21 cellular contexts compared by ENCODE assay signal in genomic region chr11:16833026-16833425, GRCh38.
"Had no signal": no experiment of that assay in that cellular context is flagged by ENCODE, and none has a peak within 500 bp of the region (broad histone marks: within the 10 kb centered on the region; RNA-seq: fewer than 3 reads in every experiment).

No MANE protein-coding gene starts in this region.

- DNase-seq: cortex of kidney; dorsolateral prefrontal cortex; effector memory CD8-positive, alpha-beta T cell; esophagus squamous epithelium; foreskin fibroblast; kidney; left cardiac atrium; left ventricle myocardium inferior; lower lobe of right lung; naive B cell; spleen; stimulated activated CD4-positive, alpha-beta T cell treated with anti-CD3 and anti-CD28 coated beads, Interleukin-15, amount 100 ng/mL, for 24 hours; stimulated activated CD4-positive, alpha-beta T cell treated with anti-CD3 and anti-CD28 coated beads, Interleukin-1b, Interleukin-23, amount 100 ng/mL, for 48 hours; stimulated activated CD4-positive, alpha-beta T cell treated with anti-CD3 and anti-CD28 coated beads, Interleukin-4, amount 100 ng/mL, for 24 hours had no signal

- H3K4me1 Mint-ChIP-seq: memory B cell; naive B cell; nephron; stimulated activated memory B cell treated with anti-CD40 and anti-IgM and Interleukin-4, amounts not matched to agents 10 μg/mL and 1 μg/mL and 100 μg/mL, for 72 hours had no signal

- H3K9me3 Mint-ChIP-seq: effector memory CD8-positive, alpha-beta T cell; memory B cell; naive B cell; nephron; stimulated activated memory B cell treated with anti-CD40 and anti-IgM and Interleukin-4, amounts not matched to agents 10 μg/mL and 1 μg/mL and 100 μg/mL, for 72 hours; stimulated activated naive CD8-positive, alpha-beta T cell treated with anti-CD3 and anti-CD28 coated beads, Interleukin-15, Interleukin-2, amounts not matched to agents 100 ng/mL and 50 ng/mL, for 24 hours had no signal

- H3K27me3 ChIP-seq: dorsolateral prefrontal cortex, esophagus squamous epithelium, neutrophil, spleen, tibial nerve had no signal

- H3K27ac ChIP-seq: dorsolateral prefrontal cortex, esophagus squamous epithelium, left ventricle myocardium inferior, lower lobe of right lung, neutrophil, spleen had no signal

- H3K36me3 Mint-ChIP-seq: naive B cell had no signal

- H3K27me3 Mint-ChIP-seq: memory B cell; naive B cell; stimulated activated memory B cell treated with anti-CD40 and anti-IgM and Interleukin-4, amounts not matched to agents 10 μg/mL and 1 μg/mL and 100 μg/mL, for 72 hours had no signal

- H3K4me3 ChIP-seq: dorsolateral prefrontal cortex, esophagus squamous epithelium, left ventricle myocardium inferior, lower lobe of right lung, spleen, tibial nerve had no signal

- H3K4me1 ChIP-seq: esophagus squamous epithelium, lower lobe of right lung, spleen, tibial nerve had no signal

- H3K9me3 ChIP-seq: esophagus squamous epithelium, left ventricle myocardium inferior, lower lobe of right lung, neutrophil, spleen, tibial nerve had no signal

- H3K27ac Mint-ChIP-seq: effector memory CD8-positive, alpha-beta T cell; memory B cell; naive B cell; nephron; stimulated activated memory B cell treated with anti-CD40 and anti-IgM and Interleukin-4, amounts not matched to agents 10 μg/mL and 1 μg/mL and 100 μg/mL, for 72 hours; stimulated activated naive CD8-positive, alpha-beta T cell treated with anti-CD3 and anti-CD28 coated beads, Interleukin-15, Interleukin-2, amounts not matched to agents 100 ng/mL and 50 ng/mL, for 24 hours had no signal

- H3K36me3 ChIP-seq: left ventricle myocardium inferior, lower lobe of right lung, neutrophil, spleen had no signal

- ATAC-seq: effector memory CD8-positive, alpha-beta T cell; left cardiac atrium; lower lobe of right lung; sciatic nerve; stimulated activated memory B cell treated with anti-CD40 and anti-IgM and Interleukin-4, amounts not matched to agents 10 μg/mL and 1 μg/mL and 100 μg/mL, for 72 hours had no signal

- H3K4me3 Mint-ChIP-seq: effector memory CD8-positive, alpha-beta T cell; memory B cell; naive B cell; nephron; stimulated activated memory B cell treated with anti-CD40 and anti-IgM and Interleukin-4, amounts not matched to agents 10 μg/mL and 1 μg/mL and 100 μg/mL, for 72 hours; stimulated activated naive CD8-positive, alpha-beta T cell treated with anti-CD3 and anti-CD28 coated beads, Interleukin-15, Interleukin-2, amounts not matched to agents 100 ng/mL and 50 ng/mL, for 24 hours had no signal
